18 cellular contexts compared by ENCODE assay signal in genomic region chr2:231125272-231125671, GRCh38. TPM values are rescaled to one million over a fixed set of nuclear protein-coding genes. Genes with fewer than 3 reads are reported as not detected.
DNase-seq lines count a peak whose midpoint lies in the region; ATAC-seq and TF ChIP-seq lines count a peak whose summit lies in the region.
"Had no signal": no experiment of that assay in that cellular context is flagged by ENCODE, and none has a peak within 500 bp of the region (broad histone marks: within the 10 kb centered on the region; RNA-seq: fewer than 3 reads in every experiment).

No MANE protein-coding gene starts in this region.

- peak overlapping the region; percentile 64 for H3K4me2 ChIP-seq in hepatocyte
- H3K4me2 ChIP-seq in smooth muscle cell = peak overlapping the region; percentile 53
- H3K4me2 ChIP-seq: neural progenitor cell had no signal

- H3K9me3 ChIP-seq in hepatocyte (ENCODE audit: low read depth) (no peaks in the 10 kb centered on the region), smooth muscle cell (replicated peaks; ENCODE audit: low read depth) (no peaks in the 10 kb centered on the region), right lobe of liver (no peaks in the 10 kb centered on the region)

- no peaks in the 10 kb centered on the region for H3K27me3 Mint-ChIP-seq in activated CD8-positive, alpha-beta T cell treated with anti-CD3 and anti-CD28 coated beads, Interleukin-2, amount 10 ng/mL, durations not matched to agents 7 days and 5 days (ENCODE audit: low read depth)
- no peaks in the 10 kb centered on the region for H3K27me3 Mint-ChIP-seq in activated CD8-positive, alpha-beta T cell treated with anti-CD3 and anti-CD28 coated beads for 36 hours
- no peaks in the 10 kb centered on the region for H3K27me3 Mint-ChIP-seq in T-helper 2 cell treated with Interferon-gamma antibody and Interleukin-4, amounts not matched to agents 5 μg/mL and 100 μg/mL, for 36 hours (ENCODE audit: low read depth)
- H3K27me3 Mint-ChIP-seq: CD8-positive, alpha-beta memory T cell; effector memory CD8-positive, alpha-beta T cell had no signal

- POLR2A ChIA-PET in activated CD8-positive, alpha-beta T cell treated with anti-CD3 and anti-CD28 coated beads, Interleukin-2, amount 10 ng/mL, durations not matched to agents 7 days and 5 days (lab: Charles Lee) = interaction anchor here (0.9 kb wide), 1 partner anchor 65 kb away, joined by 3 read pairs; no protein-coding TSS in a partner anchor
- POLR2A ChIA-PET in activated CD8-positive, alpha-beta T cell treated with anti-CD3 and anti-CD28 coated beads for 36 hours (lab: Charles Lee) = no interaction called here

- no peak for DNase-seq in activated CD8-positive, alpha-beta T cell treated with anti-CD3 and anti-CD28 coated beads, Interleukin-2, amount 10 ng/mL, durations not matched to agents 7 days and 5 days
- DNase-seq in activated CD8-positive, alpha-beta T cell treated with anti-CD3 and anti-CD28 coated beads for 36 hours = no peak
- no peak for DNase-seq in T-helper 2 cell treated with Interferon-gamma antibody and Interleukin-4, amounts not matched to agents 5 μg/mL and 100 μg/mL, for 36 hours (ENCODE audit: low spot score)
- DNase-seq in hepatocyte (ENCODE audit: low spot score) (no peak), smooth muscle cell (lab: John Stamatoyannopoulos, UW; ENCODE audit: unreplicated experiment) (no peak), nucleus accumbens (lab: John Stamatoyannopoulos, UW) (no peak), right lobe of liver (no peak)
- DNase-seq in effector CD8-positive, alpha-beta T cell (lab: John Stamatoyannopoulos, UW) = no peak
- DNase-seq: CD8-positive, alpha-beta memory T cell; effector memory CD8-positive, alpha-beta T cell; KBM-7; NCI-H1105; NCI-H2171 treated with DMSO at 0.1 percent for 48 hours; Right ventricle myocardium superior; stimulated activated CD4-positive, alpha-beta T cell treated with anti-CD3 and anti-CD28 coated beads, Interleukin-4, amount 100 ng/mL, for 1 hour had no signal

- peak; percentile 39 for ATAC-seq in activated CD8-positive, alpha-beta T cell treated with anti-CD3 and anti-CD28 coated beads, Interleukin-2, amount 10 ng/mL, durations not matched to agents 7 days and 5 days
- no peak for ATAC-seq in activated CD8-positive, alpha-beta T cell treated with anti-CD3 and anti-CD28 coated beads for 36 hours
- no peak for ATAC-seq in right lobe of liver
- ATAC-seq: effector memory CD8-positive, alpha-beta T cell had no signal

- no peak overlapping the region for H3K4me3 ChIP-seq in hepatocyte
- no peak overlapping the region for H3K4me3 ChIP-seq in smooth muscle cell
- no peak overlapping the region for H3K4me3 ChIP-seq in right lobe of liver
- H3K4me3 ChIP-seq: cardiac muscle cell, neural progenitor cell had no signal

- no peak overlapping the region for H3K9ac ChIP-seq in smooth muscle cell (ENCODE audit: low read depth)
- H3K9ac ChIP-seq: neural progenitor cell had no signal

- no peak for TF ChIP-seq CTCF in activated CD8-positive, alpha-beta T cell treated with anti-CD3 and anti-CD28 coated beads for 36 hours (IDR thresholded peaks at IDR 0.05)
- TF ChIP-seq CTCF in hepatocyte (IDR thresholded peaks at IDR 0.05; ENCODE audit: poor library complexity) (no peak), smooth muscle cell (IDR thresholded peaks at IDR 0.05; ENCODE audit: borderline replicate concordance, insufficient read depth, poor library complexity, severe bottlenecking) (no peak), right lobe of liver (IDR thresholded peaks at IDR 0.05) (no peak)

- no peak overlapping the region for H3K4me3 Mint-ChIP-seq in activated CD8-positive, alpha-beta T cell treated with anti-CD3 and anti-CD28 coated beads, Interleukin-2, amount 10 ng/mL, durations not matched to agents 7 days and 5 days
- no peak overlapping the region for H3K4me3 Mint-ChIP-seq in activated CD8-positive, alpha-beta T cell treated with anti-CD3 and anti-CD28 coated beads for 36 hours
- H3K4me3 Mint-ChIP-seq in T-helper 2 cell treated with Interferon-gamma antibody and Interleukin-4, amounts not matched to agents 5 μg/mL and 100 μg/mL, for 36 hours = peak overlapping the region; percentile 74
- H3K4me3 Mint-ChIP-seq: effector memory CD8-positive, alpha-beta T cell; neural progenitor cell had no signal

- no peaks in the 10 kb centered on the region for H3K9me2 ChIP-seq in hepatocyte (replicated peaks; ENCODE audit: insufficient read depth)

- CTCF ChIA-PET in activated CD8-positive, alpha-beta T cell treated with anti-CD3 and anti-CD28 coated beads, Interleukin-2, amount 10 ng/mL, durations not matched to agents 7 days and 5 days (lab: Charles Lee) = interaction anchor here (0.9 to 2.2 kb wide), 6 partner anchors 9 to 358 kb away, joined by 3 to 9 read pairs (median 3); no protein-coding TSS in a partner anchor
- CTCF ChIA-PET in activated CD8-positive, alpha-beta T cell treated with anti-CD3 and anti-CD28 coated beads for 36 hours (lab: Charles Lee) = interaction anchor here (0.6 to 4.3 kb wide), 5 partner anchors 16 to 291 kb away, joined by 3 to 19 read pairs (median 3); no protein-coding TSS in a partner anchor

- WGBS in hepatocyte (ENCODE audit: low lambda C conversion rate, missing lambda C conversion rate) = 62% methylated on average over 2 of the region's 2 CpGs
- 68% methylated on average over 2 of the region's 2 CpGs for WGBS in smooth muscle cell (ENCODE audit: low lambda C conversion rate)
- 64% methylated on average over 2 of the region's 2 CpGs for WGBS in right lobe of liver (ENCODE audit: insufficient coverage, low coverage, low lambda C conversion rate, missing lambda C conversion rate)

- peaks cover 17% of the 10 kb centered on the region for H3K4me1 Mint-ChIP-seq in activated CD8-positive, alpha-beta T cell treated with anti-CD3 and anti-CD28 coated beads, Interleukin-2, amount 10 ng/mL, durations not matched to agents 7 days and 5 days (ENCODE audit: low read depth)
- H3K4me1 Mint-ChIP-seq in activated CD8-positive, alpha-beta T cell treated with anti-CD3 and anti-CD28 coated beads for 36 hours (ENCODE audit: low read depth) = peaks cover 20% of the 10 kb centered on the region
- H3K4me1 Mint-ChIP-seq in T-helper 2 cell treated with Interferon-gamma antibody and Interleukin-4, amounts not matched to agents 5 μg/mL and 100 μg/mL, for 36 hours (ENCODE audit: low read depth) = peaks cover 44% of the 10 kb centered on the region

- H2AFZ ChIP-seq in hepatocyte = no peak overlapping the region
- H2AFZ ChIP-seq in smooth muscle cell (ENCODE audit: low read depth) = no peak overlapping the region
- H2AFZ ChIP-seq: neural progenitor cell had no signal

- H3K79me2 ChIP-seq in hepatocyte = peaks cover 30% of the 10 kb centered on the region
- peaks cover 14% of the 10 kb centered on the region for H3K79me2 ChIP-seq in smooth muscle cell (ENCODE audit: low read depth)

- H3K36me3 Mint-ChIP-seq in activated CD8-positive, alpha-beta T cell treated with anti-CD3 and anti-CD28 coated beads, Interleukin-2, amount 10 ng/mL, durations not matched to agents 7 days and 5 days (ENCODE audit: low read depth) = peaks cover 2% of the 10 kb centered on the region
- H3K36me3 Mint-ChIP-seq in activated CD8-positive, alpha-beta T cell treated with anti-CD3 and anti-CD28 coated beads for 36 hours (ENCODE audit: low read depth) = peaks cover 2% of the 10 kb centered on the region
- H3K36me3 Mint-ChIP-seq in T-helper 2 cell treated with Interferon-gamma antibody and Interleukin-4, amounts not matched to agents 5 μg/mL and 100 μg/mL, for 36 hours (ENCODE audit: low read depth) = peaks cover 7% of the 10 kb centered on the region
- H3K36me3 Mint-ChIP-seq: activated naive CD4-positive, alpha-beta T cell treated with anti-CD3 and anti-CD28 coated beads, Interleukin-2, amount 50 U/mL, for 72 hours had no signal

- peaks cover 7% of the 10 kb centered on the region for H3F3A ChIP-seq in smooth muscle cell (ENCODE audit: low read depth)

- H3K36me3 ChIP-seq in hepatocyte (replicated peaks; ENCODE audit: insufficient read depth, low read depth) (no peaks in the 10 kb centered on the region), smooth muscle cell (ENCODE audit: low read depth) (no peaks in the 10 kb centered on the region), right lobe of liver (no peaks in the 10 kb centered on the region)
- H3K36me3 ChIP-seq: cardiac muscle cell, neural progenitor cell had no signal

- H3K27ac ChIP-seq in hepatocyte = peak overlapping the region; percentile 37
- no peak overlapping the region for H3K27ac ChIP-seq in smooth muscle cell (ENCODE audit: low read depth)
- no peak overlapping the region for H3K27ac ChIP-seq in right lobe of liver
- H3K27ac ChIP-seq: cardiac muscle cell, neural progenitor cell had no signal

- H3K27ac Mint-ChIP-seq in activated CD8-positive, alpha-beta T cell treated with anti-CD3 and anti-CD28 coated beads, Interleukin-2, amount 10 ng/mL, durations not matched to agents 7 days and 5 days = no peak overlapping the region
- no peak overlapping the region for H3K27ac Mint-ChIP-seq in activated CD8-positive, alpha-beta T cell treated with anti-CD3 and anti-CD28 coated beads for 36 hours
- H3K27ac Mint-ChIP-seq in T-helper 2 cell treated with Interferon-gamma antibody and Interleukin-4, amounts not matched to agents 5 μg/mL and 100 μg/mL, for 36 hours = peak overlapping the region; percentile 86
- H3K27ac Mint-ChIP-seq: effector memory CD8-positive, alpha-beta T cell had no signal

- H3K27me3 ChIP-seq in hepatocyte (no peaks in the 10 kb centered on the region), smooth muscle cell (ENCODE audit: low read depth) (no peaks in the 10 kb centered on the region), right lobe of liver (no peaks in the 10 kb centered on the region)
- H3K27me3 ChIP-seq: cardiac muscle cell, neural progenitor cell had no signal

- H4K20me1 ChIP-seq in hepatocyte (ENCODE audit: insufficient read depth, poor library complexity, severe bottlenecking) = no peaks in the 10 kb centered on the region
- H4K20me1 ChIP-seq in smooth muscle cell (ENCODE audit: low read depth) = peaks cover 17% of the 10 kb centered on the region

- no peaks in the 10 kb centered on the region for H3K9me3 Mint-ChIP-seq in activated CD8-positive, alpha-beta T cell treated with anti-CD3 and anti-CD28 coated beads, Interleukin-2, amount 10 ng/mL, durations not matched to agents 7 days and 5 days (ENCODE audit: insufficient read depth)
- no peaks in the 10 kb centered on the region for H3K9me3 Mint-ChIP-seq in activated CD8-positive, alpha-beta T cell treated with anti-CD3 and anti-CD28 coated beads for 36 hours
- H3K9me3 Mint-ChIP-seq in T-helper 2 cell treated with Interferon-gamma antibody and Interleukin-4, amounts not matched to agents 5 μg/mL and 100 μg/mL, for 36 hours = no peaks in the 10 kb centered on the region
- H3K9me3 Mint-ChIP-seq: activated naive CD4-positive, alpha-beta T cell treated with anti-CD3 and anti-CD28 coated beads, Interleukin-2, amount 50 U/mL, for 72 hours; CD8-positive, alpha-beta memory T cell; effector memory CD8-positive, alpha-beta T cell; neural progenitor cell had no signal

- intact Hi-C loops in activated CD8-positive, alpha-beta T cell treated with anti-CD3 and anti-CD28 coated beads for 36 hours (cut with micrococcal nuclease) = no loop called here
- intact Hi-C loops in right lobe of liver (cut with DNase I) = no loop called here

- TF ChIP-seq POLR2A in right lobe of liver (IDR thresholded peaks at IDR 0.05) = no peak

- H3K4me1 ChIP-seq in hepatocyte (ENCODE audit: insufficient read depth) (peaks cover 31% of the 10 kb centered on the region), smooth muscle cell (ENCODE audit: low read depth) (peaks cover 27% of the 10 kb centered on the region), right lobe of liver (peaks cover 0 to 49% (median 9%) of the 10 kb centered on the region in 4 donors)

RNA-seq across cellular contexts. Expression of gene HTR2B, which starts 0.4 kb away (rescaled TPM):
- not detected for total RNA-seq in activated CD8-positive, alpha-beta T cell treated with anti-CD3 and anti-CD28 coated beads, Interleukin-2, amount 10 ng/mL, durations not matched to agents 7 days and 5 days
- total RNA-seq in activated CD8-positive, alpha-beta T cell treated with anti-CD3 and anti-CD28 coated beads for 36 hours = not detected
- total RNA-seq in hepatocyte (0.73 and 0.80 TPM in 2 replicates), smooth muscle cell (not detected in 2 replicates), right lobe of liver (under 1 TPM; 0.09 to 0.99 (median 0.45) TPM)
- polyA plus RNA-seq in hepatocyte (1.1 and 1.6 TPM in 2 replicates), smooth muscle cell (0.07 TPM in 1 of 2 replicates, not detected in the other)
- total RNA-seq: activated naive CD4-positive, alpha-beta T cell treated with anti-CD3 and anti-CD28 coated beads, Interleukin-2, amount 50 U/mL, for 72 hours; cardiac muscle cell; CD8-positive, alpha-beta memory T cell had no signal
- polyA plus RNA-seq: cardiac muscle cell; CD8-positive, alpha-beta memory T cell had no signal
